Comparison of ENCODE assay signal across 8 cellular contexts in the genomic region with DNA sequence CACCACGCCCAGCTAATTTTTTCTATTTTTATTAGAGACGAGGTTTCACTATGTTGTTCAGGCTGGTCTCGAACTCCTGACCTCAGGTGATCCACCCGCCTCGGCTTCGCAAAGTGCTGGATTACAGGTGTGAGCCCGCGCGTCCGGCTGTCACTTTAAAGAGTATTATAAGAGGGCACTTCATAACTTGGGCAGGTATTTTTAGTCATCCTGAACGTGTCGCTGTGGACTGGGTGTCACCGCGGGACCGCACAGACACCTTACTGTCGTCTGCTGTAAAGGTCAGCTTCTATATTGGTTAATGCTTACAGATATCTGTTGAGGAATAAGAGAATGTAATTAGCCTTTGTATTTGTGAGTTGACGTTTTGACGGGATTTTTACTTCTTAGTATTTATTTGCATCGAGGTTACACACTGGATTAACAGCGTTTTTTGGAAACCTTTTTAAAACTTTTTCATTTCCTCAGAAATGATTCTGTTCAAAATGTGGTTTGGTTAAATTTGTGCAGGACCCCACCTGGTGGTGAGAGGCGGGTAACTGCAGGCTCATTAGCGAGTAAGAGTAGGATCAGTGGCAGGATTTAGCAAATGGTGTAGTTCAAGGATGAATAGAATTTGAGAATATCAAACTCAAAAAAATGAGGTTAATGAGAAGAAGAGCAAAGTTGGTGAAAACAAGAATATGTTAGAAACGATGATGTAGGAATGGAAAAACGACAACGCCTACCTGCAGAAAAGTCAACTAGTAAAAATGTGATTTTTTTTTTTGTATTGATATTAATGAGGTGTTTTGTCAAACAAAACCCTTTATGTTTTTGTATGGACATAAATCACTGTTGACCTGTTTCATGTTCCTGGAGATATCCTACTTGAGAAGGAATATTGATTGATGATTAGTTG. TPM values are rescaled to one million over a fixed set of nuclear protein-coding genes. Genes with fewer than 3 reads are reported as not detected.
DNase-seq lines count a peak whose midpoint lies in the region; TF ChIP-seq lines count a peak whose summit lies in the region.

No MANE protein-coding gene starts in this region.

- peaks cover 31% of the 10 kb centered on the region for H3K4me1 ChIP-seq in HUES6 (ENCODE audit: control insufficient read depth, insufficient read depth, low read length)
- H3K4me1 ChIP-seq in SJSA1 (replicated peaks), result peaks cover 21% of the 10 kb centered on the region
- peaks cover 69% of the 10 kb centered on the region for H3K4me1 ChIP-seq in vagina

- H3K36me3 ChIP-seq in HUES6 (ENCODE audit: control insufficient read depth, insufficient read depth, low read length) (peaks cover 31% of the 10 kb centered on the region), SJSA1 (peaks cover 21% of the 10 kb centered on the region; the same call in 1 of the 2 replicates), vagina (no peaks in the 10 kb centered on the region)

- H3K27ac ChIP-seq in HUES6 (ENCODE audit: low read depth, low read length) (no peak overlapping the region; the same call in 1 of the 2 replicates), SJSA1 (no peak overlapping the region), vagina (peak overlapping the region; percentile 99)

- H3K27me3 Mint-ChIP-seq in activated naive CD4-positive, alpha-beta T cell treated with anti-CD3 and anti-CD28 coated beads, Interleukin-2, amount 50 U/mL, for 24 hours, result no peaks in the 10 kb centered on the region

- no peaks in the 10 kb centered on the region for H3K9me3 Mint-ChIP-seq in activated naive CD4-positive, alpha-beta T cell treated with anti-CD3 and anti-CD28 coated beads, Interleukin-2, amount 50 U/mL, for 24 hours

- peak; percentile 73 to 76 (median 75) for TF ChIP-seq CTCF in vagina (IDR thresholded peaks at IDR 0.05)

- H3K27me3 ChIP-seq in HUES6 (ENCODE audit: control insufficient read depth, insufficient read depth, low read length), result no peaks in the 10 kb centered on the region
- no peaks in the 10 kb centered on the region for H3K27me3 ChIP-seq in SJSA1 (replicated peaks)
- H3K27me3 ChIP-seq in vagina, result no peaks in the 10 kb centered on the region

- DNase-seq in NCI-H345 (lab: John Stamatoyannopoulos, UW) (peak; percentile 57), NCI-H345 treated with DMSO at 0.1 percent for 48 hours (lab: John Stamatoyannopoulos, UW; ENCODE audit: unreplicated experiment) (no peak), SJSA1 (ENCODE audit: low read depth in 1 of 2, low spot score in 2 of 2) (peak; percentile 51 to 65), globus pallidus (ENCODE audit: low spot score) (peak; percentile 60), pons (ENCODE audit: low spot score) (peak; percentile 81), vagina (ENCODE audit: extremely low spot score in 2 of 2) (no peak)

- H3K27ac Mint-ChIP-seq in activated naive CD4-positive, alpha-beta T cell treated with anti-CD3 and anti-CD28 coated beads, Interleukin-2, amount 50 U/mL, for 24 hours, result peak overlapping the region; percentile 64

- peaks cover 67% of the 10 kb centered on the region for H3K4me1 Mint-ChIP-seq in activated naive CD4-positive, alpha-beta T cell treated with anti-CD3 and anti-CD28 coated beads, Interleukin-2, amount 50 U/mL, for 24 hours

- no peaks in the 10 kb centered on the region for H3K9me3 ChIP-seq in HUES6 (ENCODE audit: control insufficient read depth, insufficient read depth, low read depth, low read length)
- no peaks in the 10 kb centered on the region for H3K9me3 ChIP-seq in SJSA1 (replicated peaks)
- no peaks in the 10 kb centered on the region for H3K9me3 ChIP-seq in vagina

- H3K4me3 Mint-ChIP-seq in activated naive CD4-positive, alpha-beta T cell treated with anti-CD3 and anti-CD28 coated beads, Interleukin-2, amount 50 U/mL, for 24 hours, result peak overlapping the region; percentile 82

- H3K9ac ChIP-seq in HUES6 (ENCODE audit: low read length), result peak overlapping the region; percentile 56

- peaks cover 14% of the 10 kb centered on the region for H3K36me3 Mint-ChIP-seq in activated naive CD4-positive, alpha-beta T cell treated with anti-CD3 and anti-CD28 coated beads, Interleukin-2, amount 50 U/mL, for 24 hours

- no peak for TF ChIP-seq POLR2A in vagina (IDR thresholded peaks at IDR 0.05)

- H3K4me3 ChIP-seq in HUES6 (ENCODE audit: low read depth, low read length) (peak overlapping the region; percentile 100), SJSA1 (no peak overlapping the region), vagina (peak overlapping the region in 1 of 2 donors; percentile 62)

- intact Hi-C loops in vagina (cut with DNase I), result no loop called here

RNA-seq across cellular contexts. Expression of gene DNAJB6, which starts 3.2 kb away (rescaled TPM):
- total RNA-seq in SJSA1 (2014; rRNA removed; shearing (Covaris generic)), result 178 and 179 TPM in 2 replicates
- total RNA-seq in vagina, result 93.1 TPM

Comparison
In these comparisons a context has a peak if more than half of its experiments do, and no peak if none do; other contexts are left out.
1. DNase-seq: peak in NCI-H345 (single experiment), SJSA1 (2 of 2), globus pallidus (single experiment) and pons (single experiment); none in NCI-H345 treated with DMSO at 0.1 percent for 48 hours (single experiment) and vagina (0 of 2).